Comparison of ENCODE assay signal across 25 cellular contexts in genomic region chr11:18668131-18668530, GRCh38. TPM values are rescaled to one million over a fixed set of nuclear protein-coding genes. Genes with fewer than 3 reads are reported as not detected.
DNase-seq lines count a peak whose midpoint lies in the region; ATAC-seq and TF ChIP-seq lines count a peak whose summit lies in the region.
"Had no signal": no experiment of that assay in that cellular context is flagged by ENCODE, and none has a peak within 500 bp of the region (broad histone marks: within the 10 kb centered on the region; RNA-seq: fewer than 3 reads in every experiment).

No MANE protein-coding gene starts in this region.

- H3K4me3 Mint-ChIP-seq in activated naive CD4-positive, alpha-beta T cell treated with anti-CD3 and anti-CD28 coated beads for 36 hours, result no peak overlapping the region
- H3K4me3 Mint-ChIP-seq in T-helper 17 cell, result no peak overlapping the region
- no peak overlapping the region for H3K4me3 Mint-ChIP-seq in activated CD8-positive, alpha-beta T cell treated with anti-CD3 and anti-CD28 coated beads for 36 hours
- H3K4me3 Mint-ChIP-seq: B cell, IgD-negative memory B cell had no signal

- H3K36me3 Mint-ChIP-seq in activated naive CD4-positive, alpha-beta T cell treated with anti-CD3 and anti-CD28 coated beads for 36 hours (ENCODE audit: low read depth), result no peaks in the 10 kb centered on the region
- H3K36me3 Mint-ChIP-seq in T-helper 17 cell (ENCODE audit: low read depth), result no peaks in the 10 kb centered on the region
- H3K36me3 Mint-ChIP-seq in activated CD8-positive, alpha-beta T cell treated with anti-CD3 and anti-CD28 coated beads for 36 hours (ENCODE audit: low read depth), result no peaks in the 10 kb centered on the region

- no peaks in the 10 kb centered on the region for H3K27me3 Mint-ChIP-seq in activated naive CD4-positive, alpha-beta T cell treated with anti-CD3 and anti-CD28 coated beads for 36 hours (ENCODE audit: low read depth)
- H3K27me3 Mint-ChIP-seq in T-helper 17 cell, result no peaks in the 10 kb centered on the region
- H3K27me3 Mint-ChIP-seq in activated CD8-positive, alpha-beta T cell treated with anti-CD3 and anti-CD28 coated beads for 36 hours, result no peaks in the 10 kb centered on the region

- intact Hi-C loops in activated naive CD4-positive, alpha-beta T cell treated with anti-CD3 and anti-CD28 coated beads for 36 hours (cut with micrococcal nuclease), result loop anchor here (2.0 to 5.0 kb wide), 3 partner anchors 39 to 286 kb away; partner anchors contain the start of gene TSG101
- intact Hi-C loops in activated CD8-positive, alpha-beta T cell treated with anti-CD3 and anti-CD28 coated beads for 36 hours (cut with micrococcal nuclease), result no loop called here

- DNase-seq in activated naive CD4-positive, alpha-beta T cell treated with anti-CD3 and anti-CD28 coated beads for 36 hours, result no peak
- DNase-seq in activated naive CD4-positive, alpha-beta T cell treated with Interleukin-2 at 50 U/mL for 16 hours, result no peak
- DNase-seq in T-helper 17 cell (no peak), epithelial cell of esophagus (ENCODE audit: low read depth) (peak; percentile 29), renal cortical epithelial cell (ENCODE audit: low read depth) (peak; percentile 14), HUDEP-2 (lab: John Stamatoyannopoulos, UW; ENCODE audit: unreplicated experiment in 76 of 76) (no peak), T1000 (lab: John Stamatoyannopoulos, UW) (no peak)
- no peak for DNase-seq in activated CD8-positive, alpha-beta T cell treated with anti-CD3 and anti-CD28 coated beads for 36 hours
- DNase-seq: 8988T; activated CD4-positive, alpha-beta T cell treated with anti-CD3 and anti-CD28 coated beads for 48 hours; activated CD8-positive, alpha-beta memory T cell treated with anti-CD3 and anti-CD28 coated beads, Interleukin-2, amount 50 U/mL, for 4 hours; effector memory CD4-positive, alpha-beta T cell; left ventricle myocardium superior; MM.1S; NCI-H146; NCI-H2171 treated with DMSO at 0.1 percent for 48 hours; NCI-H526 treated with DMSO at 0.1 percent for 48 hours; retina; Right ventricle myocardium superior; SW 1271 had no signal

- H3K9me3 ChIP-seq in T-helper 17 cell (ENCODE audit: control insufficient read depth, low read length, poor library complexity, severe bottlenecking), result no peaks in the 10 kb centered on the region
- H3K9me3 ChIP-seq: heart left ventricle had no signal

- no peak for TF ChIP-seq CTCF in epithelial cell of esophagus (IDR thresholded peaks at IDR 0.05; ENCODE audit: insufficient read depth, low read depth, low read length, missing control alignments)
- no peak for TF ChIP-seq CTCF in activated CD8-positive, alpha-beta T cell treated with anti-CD3 and anti-CD28 coated beads for 36 hours (IDR thresholded peaks at IDR 0.05)

- no peak overlapping the region for H3K4me3 ChIP-seq in epithelial cell of esophagus (ENCODE audit: low read length)
- H3K4me3 ChIP-seq: heart left ventricle had no signal

- CTCF ChIA-PET in activated naive CD4-positive, alpha-beta T cell treated with anti-CD3 and anti-CD28 coated beads for 36 hours (lab: Charles Lee), result interaction anchor here (0.9 kb wide), 1 partner anchor 54 kb away, joined by 4 read pairs; no protein-coding TSS in a partner anchor
- CTCF ChIA-PET in activated CD8-positive, alpha-beta T cell treated with anti-CD3 and anti-CD28 coated beads for 36 hours (lab: Charles Lee), result interaction anchor here (1.1 to 1.3 kb wide), 2 partner anchors 16 to 54 kb away, joined by 4 to 5 read pairs; no protein-coding TSS in a partner anchor

- peak overlapping the region; percentile 59 for H3K27ac Mint-ChIP-seq in activated naive CD4-positive, alpha-beta T cell treated with anti-CD3 and anti-CD28 coated beads for 36 hours
- H3K27ac Mint-ChIP-seq in T-helper 17 cell, result peak overlapping the region; percentile 89
- H3K27ac Mint-ChIP-seq in activated CD8-positive, alpha-beta T cell treated with anti-CD3 and anti-CD28 coated beads for 36 hours, result no peak overlapping the region
- H3K27ac Mint-ChIP-seq: B cell, IgD-negative memory B cell had no signal

- H3K4me1 Mint-ChIP-seq in activated naive CD4-positive, alpha-beta T cell treated with anti-CD3 and anti-CD28 coated beads for 36 hours (ENCODE audit: low read depth), result peaks cover 64% of the 10 kb centered on the region
- H3K4me1 Mint-ChIP-seq in T-helper 17 cell, result peaks cover 40% of the 10 kb centered on the region
- peaks cover 45% of the 10 kb centered on the region for H3K4me1 Mint-ChIP-seq in activated CD8-positive, alpha-beta T cell treated with anti-CD3 and anti-CD28 coated beads for 36 hours (ENCODE audit: low read depth)
- H3K4me1 Mint-ChIP-seq: IgD-negative memory B cell had no signal

- ATAC-seq in T-helper 17 cell, result no peak
- no peak for ATAC-seq in activated CD8-positive, alpha-beta T cell treated with anti-CD3 and anti-CD28 coated beads for 36 hours
- ATAC-seq: heart left ventricle, left ventricle myocardium superior had no signal

- POLR2A ChIA-PET in activated CD8-positive, alpha-beta T cell treated with anti-CD3 and anti-CD28 coated beads for 36 hours (lab: Charles Lee), result no interaction called here

- no peaks in the 10 kb centered on the region for H3K9me3 Mint-ChIP-seq in activated naive CD4-positive, alpha-beta T cell treated with anti-CD3 and anti-CD28 coated beads for 36 hours
- H3K9me3 Mint-ChIP-seq in activated CD8-positive, alpha-beta T cell treated with anti-CD3 and anti-CD28 coated beads for 36 hours, result no peaks in the 10 kb centered on the region
- H3K9me3 Mint-ChIP-seq: IgD-negative memory B cell had no signal

RNA-seq across cellular contexts. Expression of gene TMEM86A, which starts 30.4 kb away (rescaled TPM):
- total RNA-seq in activated naive CD4-positive, alpha-beta T cell treated with anti-CD3 and anti-CD28 coated beads for 36 hours, result under 1 TPM; 0.05 to 0.15 TPM
- total RNA-seq in T-helper 17 cell (1 to 10 TPM; 5.4 to 6.1 TPM), renal cortical epithelial cell (4.2 and 18.8 TPM in 2 replicates)
- total RNA-seq in activated CD8-positive, alpha-beta T cell treated with anti-CD3 and anti-CD28 coated beads for 36 hours, result under 1 TPM; 0.11 to 0.34 TPM

RNA-seq across cellular contexts. Expression of gene SPTY2D1, which starts 34.0 kb away (rescaled TPM):
- total RNA-seq in activated naive CD4-positive, alpha-beta T cell treated with anti-CD3 and anti-CD28 coated beads for 36 hours, result 10 to 100 TPM; 13.9 to 15.0 TPM
- total RNA-seq in T-helper 17 cell, result 10 to 100 TPM; 55.0 to 70.6 TPM
- total RNA-seq in renal cortical epithelial cell, result 16.8 and 26.9 TPM in 2 replicates
- total RNA-seq in activated CD8-positive, alpha-beta T cell treated with anti-CD3 and anti-CD28 coated beads for 36 hours, result 10 to 100 TPM; 21.3 TPM

RNA-seq across cellular contexts. Expression of gene IGSF22, which starts 57.9 kb away (rescaled TPM):
- 1 to 10 TPM; 1.2 to 1.3 TPM for total RNA-seq in activated naive CD4-positive, alpha-beta T cell treated with anti-CD3 and anti-CD28 coated beads for 36 hours
- 1 to 10 TPM; 2.0 to 9.4 TPM for total RNA-seq in T-helper 17 cell
- total RNA-seq in renal cortical epithelial cell, result 0.35 and 0.45 TPM in 2 replicates
- total RNA-seq in activated CD8-positive, alpha-beta T cell treated with anti-CD3 and anti-CD28 coated beads for 36 hours, result 1 to 10 TPM in 1 of 2 experiments, under 1 TPM in 1; 0.43 to 1.4 TPM
- total RNA-seq: chondrocyte, subcutaneous adipose tissue had no signal

Comparison
In these comparisons a context has a peak if more than half of its experiments do, and no peak if none do; other contexts are left out.
1. DNase-seq: peak in epithelial cell of esophagus (single experiment) and renal cortical epithelial cell (single experiment); none in activated naive CD4-positive, alpha-beta T cell treated with anti-CD3 and anti-CD28 coated beads for 36 hours (single experiment), activated naive CD4-positive, alpha-beta T cell treated with Interleukin-2 at 50 U/mL for 16 hours (single experiment), T-helper 17 cell (0 of 3), HUDEP-2 (0 of 76), T1000 (single experiment) and activated CD8-positive, alpha-beta T cell treated with anti-CD3 and anti-CD28 coated beads for 36 hours (single experiment).